ENCODE assay signal across 1 cellular context in the genomic region with DNA sequence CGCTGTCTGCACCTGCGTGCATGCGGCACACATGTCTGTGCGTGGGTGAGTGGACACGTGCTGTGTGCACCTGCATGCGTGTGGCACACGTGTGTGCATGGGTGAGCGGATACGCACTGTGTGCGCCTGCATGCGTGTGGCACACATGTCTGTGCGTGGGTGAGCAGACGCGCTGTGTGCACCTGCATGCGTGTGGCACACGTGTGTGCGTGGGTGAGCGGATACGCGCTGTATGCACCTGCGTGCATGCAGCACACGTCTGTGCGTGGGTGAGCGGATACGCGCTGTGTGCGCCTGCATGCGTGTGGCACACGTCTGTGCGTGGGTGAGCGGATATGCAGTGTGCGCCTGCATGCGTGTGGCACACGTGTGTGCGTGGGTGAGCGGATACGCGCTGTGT.
TF ChIP-seq lines count a peak whose summit lies in the region.

No MANE protein-coding gene starts in this region.

TF ChIP-seq in GM12878, 131 proteins besides CTCF, POLR2A, EP300 and RAD21:
- TF ChIP-seq NRF1 (conservative IDR thresholded peaks at IDR 0.05; ENCODE audit: low read depth, low read length): no peak
- no peak for TF ChIP-seq NR2C1 (IDR thresholded peaks at IDR 0.05)
- TF ChIP-seq, protein P1, sequence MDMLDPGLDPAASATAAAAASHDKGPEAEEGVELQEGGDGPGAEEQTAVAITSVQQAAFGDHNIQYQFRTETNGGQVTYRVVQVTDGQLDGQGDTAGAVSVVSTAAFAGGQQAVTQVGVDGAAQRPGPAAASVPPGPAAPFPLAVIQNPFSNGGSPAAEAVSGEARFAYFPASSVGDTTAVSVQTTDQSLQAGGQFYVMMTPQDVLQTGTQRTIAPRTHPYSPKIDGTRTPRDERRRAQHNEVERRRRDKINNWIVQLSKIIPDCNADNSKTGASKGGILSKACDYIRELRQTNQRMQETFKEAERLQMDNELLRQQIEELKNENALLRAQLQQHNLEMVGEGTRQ (IDR thresholded peaks at IDR 0.05; ENCODE audit: borderline replicate concordance, low read depth, low read length): no peak
- TF ChIP-seq, protein P2, sequence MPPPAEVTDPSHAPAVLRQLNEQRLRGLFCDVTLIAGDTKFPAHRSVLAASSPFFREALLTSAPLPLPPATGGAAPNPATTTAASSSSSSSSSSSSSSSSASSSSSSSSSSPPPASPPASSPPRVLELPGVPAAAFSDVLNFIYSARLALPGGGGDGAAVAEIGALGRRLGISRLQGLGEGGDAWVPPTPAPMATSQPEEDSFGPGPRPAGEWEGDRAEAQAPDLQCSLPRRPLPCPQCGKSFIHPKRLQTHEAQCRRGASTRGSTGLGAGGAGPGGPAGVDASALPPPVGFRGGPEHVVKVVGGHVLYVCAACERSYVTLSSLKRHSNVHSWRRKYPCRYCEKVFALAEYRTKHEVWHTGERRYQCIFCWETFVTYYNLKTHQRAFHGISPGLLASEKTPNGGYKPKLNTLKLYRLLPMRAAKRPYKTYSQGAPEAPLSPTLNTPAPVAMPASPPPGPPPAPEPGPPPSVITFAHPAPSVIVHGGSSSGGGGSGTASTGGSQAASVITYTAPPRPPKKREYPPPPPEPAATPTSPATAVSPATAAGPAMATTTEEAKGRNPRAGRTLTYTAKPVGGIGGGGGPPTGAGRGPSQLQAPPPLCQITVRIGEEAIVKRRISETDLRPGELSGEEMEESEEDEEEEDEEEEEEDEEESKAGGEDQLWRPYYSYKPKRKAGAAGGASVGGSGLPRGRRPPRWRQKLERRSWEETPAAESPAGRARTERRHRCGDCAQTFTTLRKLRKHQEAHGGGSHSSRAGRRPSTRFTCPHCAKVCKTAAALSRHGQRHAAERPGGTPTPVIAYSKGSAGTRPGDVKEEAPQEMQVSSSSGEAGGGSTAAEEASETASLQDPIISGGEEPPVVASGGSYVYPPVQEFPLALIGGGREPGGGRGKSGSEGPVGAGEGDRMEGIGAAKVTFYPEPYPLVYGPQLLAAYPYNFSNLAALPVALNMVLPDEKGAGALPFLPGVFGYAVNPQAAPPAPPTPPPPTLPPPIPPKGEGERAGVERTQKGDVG (CRISPR knock-in tag; IDR thresholded peaks at IDR 0.05): no peak
- TF ChIP-seq, protein P3, sequence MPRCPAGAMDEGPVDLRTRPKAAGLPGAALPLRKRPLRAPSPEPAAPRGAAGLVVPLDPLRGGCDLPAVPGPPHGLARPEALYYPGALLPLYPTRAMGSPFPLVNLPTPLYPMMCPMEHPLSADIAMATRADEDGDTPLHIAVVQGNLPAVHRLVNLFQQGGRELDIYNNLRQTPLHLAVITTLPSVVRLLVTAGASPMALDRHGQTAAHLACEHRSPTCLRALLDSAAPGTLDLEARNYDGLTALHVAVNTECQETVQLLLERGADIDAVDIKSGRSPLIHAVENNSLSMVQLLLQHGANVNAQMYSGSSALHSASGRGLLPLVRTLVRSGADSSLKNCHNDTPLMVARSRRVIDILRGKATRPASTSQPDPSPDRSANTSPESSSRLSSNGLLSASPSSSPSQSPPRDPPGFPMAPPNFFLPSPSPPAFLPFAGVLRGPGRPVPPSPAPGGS (IDR thresholded peaks at IDR 0.05; ENCODE audit: borderline replicate concordance, insufficient read depth, low read depth, low read length, poor library complexity, severe bottlenecking): peak; percentile 76
- peak; percentile 84; the same call in 1 of the 2 replicates for TF ChIP-seq TCF3 (IDR thresholded peaks at IDR 0.05; ENCODE audit: borderline replicate concordance, insufficient read depth, low read depth, low read length)
- TF ChIP-seq, protein P4, sequence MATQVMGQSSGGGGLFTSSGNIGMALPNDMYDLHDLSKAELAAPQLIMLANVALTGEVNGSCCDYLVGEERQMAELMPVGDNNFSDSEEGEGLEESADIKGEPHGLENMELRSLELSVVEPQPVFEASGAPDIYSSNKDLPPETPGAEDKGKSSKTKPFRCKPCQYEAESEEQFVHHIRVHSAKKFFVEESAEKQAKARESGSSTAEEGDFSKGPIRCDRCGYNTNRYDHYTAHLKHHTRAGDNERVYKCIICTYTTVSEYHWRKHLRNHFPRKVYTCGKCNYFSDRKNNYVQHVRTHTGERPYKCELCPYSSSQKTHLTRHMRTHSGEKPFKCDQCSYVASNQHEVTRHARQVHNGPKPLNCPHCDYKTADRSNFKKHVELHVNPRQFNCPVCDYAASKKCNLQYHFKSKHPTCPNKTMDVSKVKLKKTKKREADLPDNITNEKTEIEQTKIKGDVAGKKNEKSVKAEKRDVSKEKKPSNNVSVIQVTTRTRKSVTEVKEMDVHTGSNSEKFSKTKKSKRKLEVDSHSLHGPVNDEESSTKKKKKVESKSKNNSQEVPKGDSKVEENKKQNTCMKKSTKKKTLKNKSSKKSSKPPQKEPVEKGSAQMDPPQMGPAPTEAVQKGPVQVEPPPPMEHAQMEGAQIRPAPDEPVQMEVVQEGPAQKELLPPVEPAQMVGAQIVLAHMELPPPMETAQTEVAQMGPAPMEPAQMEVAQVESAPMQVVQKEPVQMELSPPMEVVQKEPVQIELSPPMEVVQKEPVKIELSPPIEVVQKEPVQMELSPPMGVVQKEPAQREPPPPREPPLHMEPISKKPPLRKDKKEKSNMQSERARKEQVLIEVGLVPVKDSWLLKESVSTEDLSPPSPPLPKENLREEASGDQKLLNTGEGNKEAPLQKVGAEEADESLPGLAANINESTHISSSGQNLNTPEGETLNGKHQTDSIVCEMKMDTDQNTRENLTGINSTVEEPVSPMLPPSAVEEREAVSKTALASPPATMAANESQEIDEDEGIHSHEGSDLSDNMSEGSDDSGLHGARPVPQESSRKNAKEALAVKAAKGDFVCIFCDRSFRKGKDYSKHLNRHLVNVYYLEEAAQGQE (IDR thresholded peaks at IDR 0.05; ENCODE audit: low read depth, low read length): no peak
- no peak for TF ChIP-seq RAD51 (IDR thresholded peaks at IDR 0.05)
- TF ChIP-seq, protein P5, sequence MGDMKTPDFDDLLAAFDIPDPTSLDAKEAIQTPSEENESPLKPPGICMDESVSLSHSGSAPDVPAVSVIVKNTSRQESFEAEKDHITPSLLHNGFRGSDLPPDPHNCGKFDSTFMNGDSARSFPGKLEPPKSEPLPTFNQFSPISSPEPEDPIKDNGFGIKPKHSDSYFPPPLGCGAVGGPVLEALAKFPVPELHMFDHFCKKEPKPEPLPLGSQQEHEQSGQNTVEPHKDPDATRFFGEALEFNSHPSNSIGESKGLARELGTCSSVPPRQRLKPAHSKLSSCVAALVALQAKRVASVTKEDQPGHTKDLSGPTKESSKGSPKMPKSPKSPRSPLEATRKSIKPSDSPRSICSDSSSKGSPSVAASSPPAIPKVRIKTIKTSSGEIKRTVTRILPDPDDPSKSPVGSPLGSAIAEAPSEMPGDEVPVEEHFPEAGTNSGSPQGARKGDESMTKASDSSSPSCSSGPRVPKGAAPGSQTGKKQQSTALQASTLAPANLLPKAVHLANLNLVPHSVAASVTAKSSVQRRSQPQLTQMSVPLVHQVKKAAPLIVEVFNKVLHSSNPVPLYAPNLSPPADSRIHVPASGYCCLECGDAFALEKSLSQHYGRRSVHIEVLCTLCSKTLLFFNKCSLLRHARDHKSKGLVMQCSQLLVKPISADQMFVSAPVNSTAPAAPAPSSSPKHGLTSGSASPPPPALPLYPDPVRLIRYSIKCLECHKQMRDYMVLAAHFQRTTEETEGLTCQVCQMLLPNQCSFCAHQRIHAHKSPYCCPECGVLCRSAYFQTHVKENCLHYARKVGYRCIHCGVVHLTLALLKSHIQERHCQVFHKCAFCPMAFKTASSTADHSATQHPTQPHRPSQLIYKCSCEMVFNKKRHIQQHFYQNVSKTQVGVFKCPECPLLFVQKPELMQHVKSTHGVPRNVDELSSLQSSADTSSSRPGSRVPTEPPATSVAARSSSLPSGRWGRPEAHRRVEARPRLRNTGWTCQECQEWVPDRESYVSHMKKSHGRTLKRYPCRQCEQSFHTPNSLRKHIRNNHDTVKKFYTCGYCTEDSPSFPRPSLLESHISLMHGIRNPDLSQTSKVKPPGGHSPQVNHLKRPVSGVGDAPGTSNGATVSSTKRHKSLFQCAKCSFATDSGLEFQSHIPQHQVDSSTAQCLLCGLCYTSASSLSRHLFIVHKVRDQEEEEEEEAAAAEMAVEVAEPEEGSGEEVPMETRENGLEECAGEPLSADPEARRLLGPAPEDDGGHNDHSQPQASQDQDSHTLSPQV (IDR thresholded peaks at IDR 0.05): no peak
- TF ChIP-seq, protein P6, sequence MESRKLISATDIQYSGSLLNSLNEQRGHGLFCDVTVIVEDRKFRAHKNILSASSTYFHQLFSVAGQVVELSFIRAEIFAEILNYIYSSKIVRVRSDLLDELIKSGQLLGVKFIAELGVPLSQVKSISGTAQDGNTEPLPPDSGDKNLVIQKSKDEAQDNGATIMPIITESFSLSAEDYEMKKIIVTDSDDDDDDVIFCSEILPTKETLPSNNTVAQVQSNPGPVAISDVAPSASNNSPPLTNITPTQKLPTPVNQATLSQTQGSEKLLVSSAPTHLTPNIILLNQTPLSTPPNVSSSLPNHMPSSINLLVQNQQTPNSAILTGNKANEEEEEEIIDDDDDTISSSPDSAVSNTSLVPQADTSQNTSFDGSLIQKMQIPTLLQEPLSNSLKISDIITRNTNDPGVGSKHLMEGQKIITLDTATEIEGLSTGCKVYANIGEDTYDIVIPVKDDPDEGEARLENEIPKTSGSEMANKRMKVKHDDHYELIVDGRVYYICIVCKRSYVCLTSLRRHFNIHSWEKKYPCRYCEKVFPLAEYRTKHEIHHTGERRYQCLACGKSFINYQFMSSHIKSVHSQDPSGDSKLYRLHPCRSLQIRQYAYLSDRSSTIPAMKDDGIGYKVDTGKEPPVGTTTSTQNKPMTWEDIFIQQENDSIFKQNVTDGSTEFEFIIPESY (IDR thresholded peaks at IDR 0.05): no peak
